ENCODE assay signal across 8 cellular contexts in genomic region chr10:17200035-17200884, GRCh38. TPM values are rescaled to one million over a fixed set of nuclear protein-coding genes. Genes with fewer than 3 reads are reported as not detected.
A peak's percentile ranks its signal among the peaks of the same experiment; 100 is the strongest.
DNase-seq lines count a peak whose midpoint lies in the region; ATAC-seq, FAIRE-seq and TF ChIP-seq lines count a peak whose summit lies in the region.

No MANE protein-coding gene starts in this region.

- H3K36me3 Mint-ChIP-seq in CD4-positive, alpha-beta T cell (ENCODE audit: low read depth) = no peaks in the 10 kb centered on the region
- no peaks in the 10 kb centered on the region for H3K36me3 Mint-ChIP-seq in astrocyte (ENCODE audit: low read depth, unreplicated experiment)

- no peaks in the 10 kb centered on the region for H3K9me3 Mint-ChIP-seq in CD4-positive, alpha-beta T cell
- no peaks in the 10 kb centered on the region for H3K9me3 Mint-ChIP-seq in astrocyte (ENCODE audit: unreplicated experiment)

- no peaks in the 10 kb centered on the region for H3K27me3 Mint-ChIP-seq in CD4-positive, alpha-beta T cell
- no peaks in the 10 kb centered on the region for H3K27me3 Mint-ChIP-seq in astrocyte (ENCODE audit: low read depth, unreplicated experiment)

- H3K79me2 ChIP-seq in KMS-11 (ENCODE audit: insufficient read depth, low read depth) = peaks cover 15% of the 10 kb centered on the region; the same call in 1 of the 2 replicates
- peaks cover 28% of the 10 kb centered on the region for H3K79me2 ChIP-seq in astrocyte (ENCODE audit: insufficient read depth, low read length)

- H3K9me3 ChIP-seq in CD4-positive, alpha-beta T cell (ENCODE audit: control insufficient read depth, low read length) = no peaks in the 10 kb centered on the region
- H3K9me3 ChIP-seq in astrocyte (ENCODE audit: insufficient read depth, low read depth, low read length) (no peaks in the 10 kb centered on the region), right lobe of liver (no peaks in the 10 kb centered on the region), transverse colon (no peaks in the 10 kb centered on the region)

- H3K4me3 ChIP-seq in KMS-11 (IDR thresholded peaks at IDR 0.05; ENCODE audit: insufficient read depth, low read depth, low read length) = peak overlapping the region; percentile 81
- peak overlapping the region; percentile 56 for H3K4me3 ChIP-seq in astrocyte (ENCODE audit: insufficient read depth, low read depth, low read length)
- H3K4me3 ChIP-seq in right lobe of liver = peak overlapping the region; percentile 60 to 77 (median 64)
- H3K4me3 ChIP-seq in transverse colon = peak overlapping the region in 3 of 4 donors; percentile 64 to 90 (median 81)

- TF ChIP-seq EP300 in transverse colon (IDR thresholded peaks at IDR 0.05; ENCODE audit: low read depth) = no peak

- H3K4me2 ChIP-seq in KMS-11 (peak overlapping the region; percentile 80), astrocyte (ENCODE audit: low read length) (peak overlapping the region; percentile 87)

- H3K4me1 ChIP-seq in KMS-11 (ENCODE audit: low read depth, poor library complexity, severe bottlenecking) = peaks cover 28% of the 10 kb centered on the region
- H3K4me1 ChIP-seq in astrocyte (ENCODE audit: insufficient read depth, low read length) = peaks cover 21% of the 10 kb centered on the region
- H3K4me1 ChIP-seq in right lobe of liver = no peaks in the 10 kb centered on the region
- H3K4me1 ChIP-seq in transverse colon = peaks cover 0 to 24% (median 10%) of the 10 kb centered on the region in 4 donors

- FAIRE-seq in astrocyte (lab: Jason Lieb, UNC) = peak; percentile 81

- no peak for ATAC-seq in CD4-positive, alpha-beta T cell (ENCODE audit: poor library complexity)
- ATAC-seq in right lobe of liver (no peak), HG02610 (IDR thresholded peaks at IDR 0.05; ENCODE audit: unreplicated experiment) (no peak)

- peak overlapping the region; percentile 96 for H3K27ac Mint-ChIP-seq in CD4-positive, alpha-beta T cell
- peak overlapping the region; percentile 98 for H3K27ac Mint-ChIP-seq in astrocyte (ENCODE audit: unreplicated experiment)

- no peak for DNase-seq in CD4-positive, alpha-beta T cell
- no peak for DNase-seq in astrocyte (ENCODE audit: low read depth)
- DNase-seq in right lobe of liver = no peak
- DNase-seq in transverse colon = no peak
- DNase-seq in NCI-H510A (lab: John Stamatoyannopoulos, UW) = no peak
- DNase-seq in NCI-H69 (lab: John Stamatoyannopoulos, UW) = no peak

- peaks cover 38% of the 10 kb centered on the region for H3K4me1 Mint-ChIP-seq in CD4-positive, alpha-beta T cell (ENCODE audit: low read depth)
- peaks cover 42% of the 10 kb centered on the region for H3K4me1 Mint-ChIP-seq in astrocyte (ENCODE audit: low read depth, unreplicated experiment)

- CTCF ChIA-PET in CD4-positive, alpha-beta T cell (lab: Charles Lee) = interaction anchor here (0.6 to 3.2 kb wide), 5 partner anchors 29 to 170 kb away, joined by 3 to 47 read pairs (median 3); partner anchors contain the start of gene VIM

- H3K27ac ChIP-seq in CD4-positive, alpha-beta T cell (ENCODE audit: low read depth, low read length) = peak overlapping the region; percentile 89
- H3K27ac ChIP-seq in KMS-11 = peak overlapping the region; percentile 77
- H3K27ac ChIP-seq in astrocyte (ENCODE audit: low read depth, low read length) = peak overlapping the region; percentile 95
- peak overlapping the region; percentile 74 to 91 (median 79) for H3K27ac ChIP-seq in right lobe of liver
- peak overlapping the region; percentile 90 to 95 (median 94) for H3K27ac ChIP-seq in transverse colon

- no peak for TF ChIP-seq POLR2A in right lobe of liver (IDR thresholded peaks at IDR 0.05)
- no peak for TF ChIP-seq POLR2A in transverse colon (IDR thresholded peaks at IDR 0.05)

- TF ChIP-seq CTCF in CD4-positive, alpha-beta T cell (IDR thresholded peaks at IDR 0.05) = no peak
- TF ChIP-seq CTCF in KMS-11 (conservative IDR thresholded peaks at IDR 0.05; ENCODE audit: low read depth, low read length) (no peak), astrocyte (IDR thresholded peaks at IDR 0.05; ENCODE audit: insufficient read depth, low read depth, low read length) (no peak), right lobe of liver (IDR thresholded peaks at IDR 0.05) (no peak), transverse colon (IDR thresholded peaks at IDR 0.05) (no peak)

- H2AFZ ChIP-seq in KMS-11 (ENCODE audit: low read depth) = peak overlapping the region; percentile 80
- H2AFZ ChIP-seq in astrocyte (ENCODE audit: low read depth, low read length) = no peak overlapping the region

- POLR2A ChIA-PET in CD4-positive, alpha-beta T cell (lab: Charles Lee) = interaction anchor here (1.1 to 10.5 kb wide), 9 partner anchors 8 to 444 kb away, joined by 3 to 375 read pairs (median 5); partner anchors contain the start of genes RSU1, STAM and VIM

- intact Hi-C loops in CD4-positive, alpha-beta T cell (cut with DNase I, micrococcal nuclease) = loop anchor here in 1 of 2 experiments (10.0 kb wide), 1 partner anchor 175 kb away; no protein-coding TSS in a partner anchor
- intact Hi-C loops in right lobe of liver (cut with DNase I) = no loop called here
- intact Hi-C loops in transverse colon (cut with DNase I; ENCODE audit: low total_unique reads) = loop anchor here (2.0 kb wide), 1 partner anchor 29 kb away; the partner anchor contains the start of gene VIM

- no peaks in the 10 kb centered on the region for H3K27me3 ChIP-seq in CD4-positive, alpha-beta T cell (ENCODE audit: control insufficient read depth, insufficient read depth, low read length)
- H3K27me3 ChIP-seq in KMS-11 (ENCODE audit: insufficient read depth, low read depth) (no peaks in the 10 kb centered on the region), astrocyte (ENCODE audit: insufficient read depth, low read length) (no peaks in the 10 kb centered on the region), right lobe of liver (no peaks in the 10 kb centered on the region), transverse colon (no peaks in the 10 kb centered on the region)

- H3K9ac ChIP-seq in KMS-11 (peak overlapping the region; percentile 82), astrocyte (ENCODE audit: low read length) (peak overlapping the region; percentile 88)

- H3K4me3 Mint-ChIP-seq in CD4-positive, alpha-beta T cell = peak overlapping the region; percentile 89
- H3K4me3 Mint-ChIP-seq in astrocyte (ENCODE audit: unreplicated experiment) = peak overlapping the region; percentile 85

- H4K20me1 ChIP-seq in KMS-11 (ENCODE audit: insufficient read depth) (no peaks in the 10 kb centered on the region; the same call in 1 of the 2 replicates), astrocyte (ENCODE audit: insufficient read depth, low read length) (no peaks in the 10 kb centered on the region)

- in situ Hi-C loops in transverse colon (cut with MboI; ENCODE audit: low pct_ligation_motif_present in 1 of 4, low pct_unique_long_range_greater_than_20kb in 1 of 4, low sequenced_read_pairs in 3 of 4) = no loop called here

- WGBS in right lobe of liver (ENCODE audit: insufficient coverage, low coverage, low lambda C conversion rate, missing lambda C conversion rate) = 29% methylated on average over 10 of the region's 10 CpGs
- WGBS in transverse colon (ENCODE audit: low coverage in 1 of 2), 2 donors = 11 to 21% methylated on average over 10 of the region's 10 CpGs

- no peaks in the 10 kb centered on the region for H3K36me3 ChIP-seq in KMS-11 (ENCODE audit: insufficient read depth)
- no peaks in the 10 kb centered on the region for H3K36me3 ChIP-seq in astrocyte (ENCODE audit: insufficient read depth, low read length)
- no peaks in the 10 kb centered on the region for H3K36me3 ChIP-seq in right lobe of liver
- no peaks in the 10 kb centered on the region for H3K36me3 ChIP-seq in transverse colon

RNA-seq across cellular contexts. Expression of gene TRDMT1, which starts 1.2 kb away (rescaled TPM):
- 10 to 100 TPM; 20.3 to 21.3 TPM for total RNA-seq in CD4-positive, alpha-beta T cell
- total RNA-seq in astrocyte (5.9 and 6.3 TPM in 2 replicates), right lobe of liver (1 to 10 TPM in 5 of 6 experiments, under 1 TPM in 1; 0.79 to 2.9 (median 1.6) TPM), transverse colon (1 to 10 TPM; 3.7 to 9.7 (median 7.9) TPM)

RNA-seq across cellular contexts. Expression of gene VIM, which starts 27.8 kb away (rescaled TPM):
- total RNA-seq in CD4-positive, alpha-beta T cell = 1,000 to 10,000 TPM; 1,576 to 1,603 TPM
- total RNA-seq in astrocyte (5,172 and 5,400 TPM in 2 replicates), right lobe of liver (100 to 1,000 TPM in 3 of 6 experiments, 10 to 100 TPM in 3; 39.3 to 160 (median 97.4) TPM), transverse colon (1,000 to 10,000 TPM in 1 of 4 donors, 100 to 1,000 TPM in 3; 345 to 1,157 (median 686) TPM)
